ENCODE assay signal across 8 cellular contexts in the genomic region with DNA sequence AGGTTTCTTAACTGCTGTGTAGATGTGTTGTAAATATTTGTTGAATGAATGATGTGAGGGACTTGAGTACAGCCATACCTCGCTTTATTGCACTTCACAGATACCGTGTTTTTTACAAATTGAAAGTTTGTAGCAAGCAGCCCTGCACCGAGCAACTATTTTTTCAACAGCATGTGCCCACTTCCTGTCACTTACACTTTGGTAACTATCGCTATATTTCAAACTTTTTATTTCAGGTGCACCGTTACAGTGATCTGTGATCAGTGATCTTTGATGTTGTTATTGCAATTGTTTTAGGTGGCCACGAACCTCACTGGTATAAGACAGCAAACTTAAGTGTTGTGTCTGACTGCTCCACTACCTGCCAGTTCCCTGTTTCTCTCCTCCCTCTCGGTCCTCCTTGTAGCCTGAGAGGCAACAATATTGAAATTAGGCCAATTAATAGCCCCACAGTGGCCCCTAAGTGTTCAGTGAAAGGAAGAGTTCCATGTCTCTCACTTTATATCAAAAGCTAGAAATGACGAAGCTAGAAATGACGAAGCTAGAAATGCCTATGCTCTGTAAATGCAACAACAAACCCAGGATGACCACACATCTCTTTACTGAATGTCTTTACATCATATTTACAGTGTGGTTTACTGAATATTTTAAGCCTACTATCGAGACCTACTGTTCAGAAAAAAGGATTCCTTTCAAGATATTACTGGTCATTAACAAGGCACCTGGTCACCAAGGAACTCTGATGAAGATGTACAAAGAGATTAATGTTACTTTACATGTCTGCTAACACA. TPM values are rescaled to one million over a fixed set of nuclear protein-coding genes. Genes with fewer than 3 reads are reported as not detected.
DNase-seq lines count a peak whose midpoint lies in the region; ATAC-seq, FAIRE-seq and TF ChIP-seq lines count a peak whose summit lies in the region.

No MANE protein-coding gene starts in this region.

- H3K4me3 Mint-ChIP-seq in astrocyte (ENCODE audit: unreplicated experiment): peak overlapping the region; percentile 92

- intact Hi-C loops in heart left ventricle (cut with DNase I): loop anchor here in 5 of 10 donors (5.0 to 10.0 kb wide), 8 partner anchors 100 to 893 kb away; a partner anchor contains a TSS
- intact Hi-C loops in cardiac septum (cut with DNase I): loop anchor here (5.0 kb wide), 1 partner anchor 150 kb away; a partner anchor contains a TSS
- intact Hi-C loops in lower lobe of right lung (cut with DNase I): no loop called here
- intact Hi-C loops in upper lobe of right lung (cut with DNase I): no loop called here

- H3K4me1 ChIP-seq in heart left ventricle (peaks cover 0 to 22% (median 11%) of the 10 kb centered on the region in 12 donors), astrocyte (ENCODE audit: insufficient read depth, low read length) (no peaks in the 10 kb centered on the region), lower lobe of right lung (peaks cover 16% of the 10 kb centered on the region), upper lobe of right lung (peaks cover 6% of the 10 kb centered on the region)

- peaks cover 0 to 3% (median 0%) of the 10 kb centered on the region in 12 donors for H3K9me3 ChIP-seq in heart left ventricle
- no peaks in the 10 kb centered on the region for H3K9me3 ChIP-seq in astrocyte (ENCODE audit: insufficient read depth, low read depth, low read length)
- H3K9me3 ChIP-seq in lower lobe of right lung: no peaks in the 10 kb centered on the region
- H3K9me3 ChIP-seq in upper lobe of right lung: no peaks in the 10 kb centered on the region

- peaks cover 5% of the 10 kb centered on the region for H3K9me3 Mint-ChIP-seq in astrocyte (ENCODE audit: unreplicated experiment)

- WGBS in heart left ventricle, 4 donors: 89 to 95% (median 92%) methylated on average over 10 of the region's 10 CpGs

- no peak for DNase-seq in heart left ventricle
- no peak for DNase-seq in cardiac septum (ENCODE audit: low spot score)
- DNase-seq in astrocyte (ENCODE audit: low read depth): no peak
- no peak for DNase-seq in lower lobe of right lung
- no peak for DNase-seq in upper lobe of right lung
- DNase-seq in nucleus accumbens (lab: John Stamatoyannopoulos, UW): no peak
- DNase-seq in OCI-M1 (lab: John Stamatoyannopoulos, UW): no peak

- TF ChIP-seq POLR2A in heart left ventricle (IDR thresholded peaks at IDR 0.05): no peak

- no peak for TF ChIP-seq CTCF in heart left ventricle (IDR thresholded peaks at IDR 0.05)
- TF ChIP-seq CTCF in astrocyte (IDR thresholded peaks at IDR 0.05; ENCODE audit: insufficient read depth, low read depth, low read length): no peak
- TF ChIP-seq CTCF in lower lobe of right lung (IDR thresholded peaks at IDR 0.05): no peak
- no peak for TF ChIP-seq CTCF in upper lobe of right lung (IDR thresholded peaks at IDR 0.05)

- no peaks in the 10 kb centered on the region for H3K4me1 Mint-ChIP-seq in astrocyte (ENCODE audit: low read depth, unreplicated experiment)

- ATAC-seq in heart left ventricle: no peak
- ATAC-seq in lower lobe of right lung: no peak
- ATAC-seq in upper lobe of right lung: no peak
- no peak for ATAC-seq in HG03097 (IDR thresholded peaks at IDR 0.05; ENCODE audit: low FRiP score, unreplicated experiment)

- H3K27me3 ChIP-seq in heart left ventricle: no peaks in the 10 kb centered on the region
- no peaks in the 10 kb centered on the region for H3K27me3 ChIP-seq in astrocyte (ENCODE audit: insufficient read depth, low read length)
- no peaks in the 10 kb centered on the region for H3K27me3 ChIP-seq in lower lobe of right lung (ENCODE audit: low read depth)
- H3K27me3 ChIP-seq in upper lobe of right lung: no peaks in the 10 kb centered on the region

- peak overlapping the region; percentile 90 for H3K9ac ChIP-seq in astrocyte (ENCODE audit: low read length)

- no peak overlapping the region for H3K27ac Mint-ChIP-seq in astrocyte (ENCODE audit: unreplicated experiment)

- peaks cover 11% of the 10 kb centered on the region for H3K79me2 ChIP-seq in astrocyte (ENCODE audit: insufficient read depth, low read length)

- H4K20me1 ChIP-seq in astrocyte (ENCODE audit: insufficient read depth, low read length): no peaks in the 10 kb centered on the region

- peak overlapping the region; percentile 99 for H2AFZ ChIP-seq in astrocyte (ENCODE audit: low read depth, low read length)

- no peak for FAIRE-seq in astrocyte (lab: Jason Lieb, UNC)

- peak overlapping the region; percentile 92 for H3K4me2 ChIP-seq in astrocyte (ENCODE audit: low read length)

- peak overlapping the region in 2 of 12 donors; percentile 73 to 93 for H3K27ac ChIP-seq in heart left ventricle
- no peak overlapping the region for H3K27ac ChIP-seq in astrocyte (ENCODE audit: low read depth, low read length)
- peak overlapping the region; percentile 82 for H3K27ac ChIP-seq in lower lobe of right lung
- no peak overlapping the region for H3K27ac ChIP-seq in upper lobe of right lung

- H3K4me3 ChIP-seq in heart left ventricle (peak overlapping the region; percentile 53 to 95 (median 84)), astrocyte (ENCODE audit: insufficient read depth, low read depth, low read length) (peak overlapping the region; percentile 79), lower lobe of right lung (peak overlapping the region; percentile 89), upper lobe of right lung (peak overlapping the region; percentile 85)

- no peaks in the 10 kb centered on the region for H3K36me3 ChIP-seq in heart left ventricle
- no peaks in the 10 kb centered on the region for H3K36me3 ChIP-seq in astrocyte (ENCODE audit: insufficient read depth, low read length)
- no peaks in the 10 kb centered on the region for H3K36me3 ChIP-seq in lower lobe of right lung
- no peaks in the 10 kb centered on the region for H3K36me3 ChIP-seq in upper lobe of right lung

- H3K36me3 Mint-ChIP-seq in astrocyte (ENCODE audit: low read depth, unreplicated experiment): peaks cover 8% of the 10 kb centered on the region

- no peaks in the 10 kb centered on the region for H3K27me3 Mint-ChIP-seq in astrocyte (ENCODE audit: low read depth, unreplicated experiment)

RNA-seq across cellular contexts. Expression of a gene that starts 1.0 kb away (rescaled TPM):
- total RNA-seq in heart left ventricle (10 to 100 TPM in 1 of 9 donors, 1 to 10 TPM in 8; 2.2 to 18.3 (median 6.4) TPM), cardiac septum (8.6 TPM), astrocyte (13.6 TPM in 2 replicates), lower lobe of right lung (37.5 TPM), upper lobe of right lung (38.0 TPM)
- polyA plus RNA-seq in heart left ventricle: 1 to 10 TPM; 4.8 to 8.1 TPM

RNA-seq across cellular contexts. Expression of a gene that starts 7.7 kb away (rescaled TPM):
- total RNA-seq in heart left ventricle (10 to 100 TPM; 12.1 to 31.2 (median 23.8) TPM), cardiac septum (30.3 TPM), astrocyte (24.3 and 27.0 TPM in 2 replicates), lower lobe of right lung (31.5 TPM), upper lobe of right lung (27.2 TPM)
- polyA plus RNA-seq in heart left ventricle: 10 to 100 TPM in 1 of 2 donors, 1 to 10 TPM in 1; 8.3 to 13.6 TPM
